Comparison of ENCODE assay signal across 14 cellular contexts in genomic region chr11:1516273-1517067, GRCh38. TPM values are rescaled to one million over a fixed set of nuclear protein-coding genes. Genes with fewer than 3 reads are reported as not detected.
DNase-seq lines count a peak whose midpoint lies in the region; ATAC-seq, FAIRE-seq and TF ChIP-seq lines count a peak whose summit lies in the region.
"Had no signal": no experiment of that assay in that cellular context is flagged by ENCODE, and none has a peak within 500 bp of the region (broad histone marks: within the 10 kb centered on the region; RNA-seq: fewer than 3 reads in every experiment).

No MANE protein-coding gene starts in this region.

- peaks cover 2% of the 10 kb centered on the region for H3K79me2 ChIP-seq in HepG2 (ENCODE audit: insufficient read depth, low read length)

- intact Hi-C loops in right lobe of liver (cut with DNase I) (loop anchor here (5.0 kb wide), 2 partner anchors 309 to 314 kb away; no protein-coding TSS in a partner anchor), HepG2 (cut with micrococcal nuclease; ENCODE audit: unreplicated experiment) (no loop called here), spleen (cut with DNase I; ENCODE audit: low total_unique reads) (loop anchor here (5.0 kb wide), 1 partner anchor 314 kb away; no protein-coding TSS in a partner anchor)

- WGBS in right lobe of liver (ENCODE audit: insufficient coverage, low coverage, low lambda C conversion rate, missing lambda C conversion rate) = 80% methylated on average over 6 of the region's 19 CpGs
- WGBS in HepG2 (ENCODE audit: low lambda C conversion rate) = 71% methylated on average over 19 of the region's 19 CpGs
- WGBS in endodermal cell (ENCODE audit: insufficient coverage in 1 of 2, insufficient read length in 1 of 2), 2 experiments = 86 to 89% methylated on average over 17 to 19 of the region's 19 CpGs
- 79 to 90% (median 83%) methylated on average over 19 of the region's 19 CpGs for WGBS in spleen, 5 donors

- no peak for TF ChIP-seq RAD21 in HepG2 (CRISPR knock-in tag; IDR thresholded peaks at IDR 0.05)

- H3K9ac ChIP-seq in HepG2 (ENCODE audit: insufficient read depth, low read depth, low read length) (no peak overlapping the region), endodermal cell (ENCODE audit: extremely low read depth, low read length, poor library complexity, severe bottlenecking) (no peak overlapping the region)

- no peaks in the 10 kb centered on the region for H3K36me3 Mint-ChIP-seq in endodermal cell (ENCODE audit: low read depth)

- H3K4me3 ChIP-seq in right lobe of liver = no peak overlapping the region
- no peak overlapping the region for H3K4me3 ChIP-seq in HepG2 (replicated peaks in 1 of 3; ENCODE audit: insufficient read depth in 1 of 3, low read depth in 2 of 3, low read length in 3 of 3)
- no peak overlapping the region for H3K4me3 ChIP-seq in endodermal cell (ENCODE audit: low read length)
- no peak overlapping the region for H3K4me3 ChIP-seq in spleen

- H3K27me3 Mint-ChIP-seq in endodermal cell (ENCODE audit: insufficient read depth) = no peaks in the 10 kb centered on the region

- peaks cover 3% of the 10 kb centered on the region for H3K4me1 Mint-ChIP-seq in endodermal cell

- TF ChIP-seq CTCF in right lobe of liver (IDR thresholded peaks at IDR 0.05) = no peak
- TF ChIP-seq CTCF in HepG2 (CRISPR knock-in tag; IDR thresholded peaks at IDR 0.05) = no peak
- no peak for TF ChIP-seq CTCF in endodermal cell (conservative IDR thresholded peaks at IDR 0.05)
- no peak for TF ChIP-seq CTCF in spleen (IDR thresholded peaks at IDR 0.05 in 8 of 11, conservative IDR thresholded peaks at IDR 0.05 in 3 of 11)

- CTCF ChIA-PET in HepG2 (lab: Yijun Ruan, JAX; ENCODE audit: low intra/inter-chr PET ratio, low total read pairs) = interaction anchor here (1.2 to 1.7 kb wide), 3 partner anchors 223 to 401 kb away, joined by 3 to 11 read pairs (median 9); no protein-coding TSS in a partner anchor

- no peak overlapping the region for H3K4me2 ChIP-seq in HepG2 (ENCODE audit: low read depth, low read length)

- DNase-seq in right lobe of liver (peak in 2 of 3 donors; percentile 5 to 34), HepG2 (ENCODE audit: low spot score) (no peak), RPMI7951 (ENCODE audit: low read depth) (peak; percentile 64), endodermal cell (no peak), spleen (peak; percentile 41), NCI-H2171 (lab: John Stamatoyannopoulos, UW) (no peak), NCI-H69 (lab: John Stamatoyannopoulos, UW) (no peak)
- no peak for DNase-seq in activated effector memory CD4-positive, alpha-beta T cell treated with Interleukin-2 at 50 U/mL for 16 hours
- DNase-seq: activated CD4-positive, alpha-beta T cell treated with anti-CD3 and anti-CD28 coated beads for 4 hours; activated effector memory CD4-positive, alpha-beta T cell treated with anti-CD3 and anti-CD28 coated beads, Interleukin-2, amount 50 U/mL, for 16 hours; NCI-H1436 treated with DMSO at 0.1 percent for 48 hours; stimulated activated CD4-positive, alpha-beta T cell treated with anti-CD3 and anti-CD28 coated beads, Interleukin-12 subunit alpha, Interleukin-12 subunit beta, amount 100 ng/mL, for 4 hours; stimulated activated CD8-positive, alpha-beta memory T cell treated with anti-CD3 and anti-CD28 coated beads, Interleukin-4, amount 100 ng/mL, for 48 hours had no signal

- H3K9me3 ChIP-seq in right lobe of liver = no peaks in the 10 kb centered on the region
- no peaks in the 10 kb centered on the region for H3K9me3 ChIP-seq in HepG2 (ENCODE audit: low read length)
- no peaks in the 10 kb centered on the region for H3K9me3 ChIP-seq in endodermal cell (ENCODE audit: control insufficient read depth, low read length)
- no peaks in the 10 kb centered on the region for H3K9me3 ChIP-seq in spleen

- in situ Hi-C loops in HepG2 (cut with HindIII; ENCODE audit: extremely low pct_ligation_motif_present, low pct_unique_long_range_greater_than_20kb) = no loop called here

- no peak for ATAC-seq in right lobe of liver
- no peak for ATAC-seq in HepG2

- peaks cover 51% of the 10 kb centered on the region for H4K20me1 ChIP-seq in HepG2 (ENCODE audit: insufficient read depth, low read length)

- no peaks in the 10 kb centered on the region for H3K9me3 Mint-ChIP-seq in endodermal cell

- no peaks in the 10 kb centered on the region for H3K27me3 ChIP-seq in right lobe of liver
- no peaks in the 10 kb centered on the region for H3K27me3 ChIP-seq in HepG2 (ENCODE audit: control insufficient read depth in 1 of 2, insufficient read depth in 2 of 2, low read length in 2 of 2)
- no peaks in the 10 kb centered on the region for H3K27me3 ChIP-seq in endodermal cell (ENCODE audit: control insufficient read depth, insufficient read depth, low read length, poor library complexity, severe bottlenecking)
- H3K27me3 ChIP-seq in spleen (replicated peaks in 1 of 7) = no peaks in the 10 kb centered on the region

- TF ChIP-seq EP300 in HepG2 (IDR thresholded peaks at IDR 0.05; ENCODE audit: low read depth in 2 of 2, low read length in 2 of 2) = no peak
- no peak for TF ChIP-seq EP300 in HepG2 (CRISPR knock-in tag; IDR thresholded peaks at IDR 0.05; ENCODE audit: borderline replicate concordance)

- no TSS peak for BruUV-seq in HepG2 (replicated peaks; lab: Mats Ljungman, UMichigan)

- H2AFZ ChIP-seq in HepG2 (ENCODE audit: low read length) = no peak overlapping the region

- H3K27ac ChIP-seq in right lobe of liver = no peak overlapping the region
- no peak overlapping the region for H3K27ac ChIP-seq in HepG2 (ENCODE audit: extremely low read length, insufficient read depth, low read length)
- no peak overlapping the region for H3K27ac ChIP-seq in endodermal cell (ENCODE audit: low read depth, low read length)
- H3K27ac ChIP-seq in spleen = no peak overlapping the region

- peaks cover 0 to 7% (median 0%) of the 10 kb centered on the region in 4 donors for H3K4me1 ChIP-seq in right lobe of liver
- H3K4me1 ChIP-seq in HepG2 (ENCODE audit: insufficient read depth, low read length) = no peaks in the 10 kb centered on the region
- no peaks in the 10 kb centered on the region for H3K4me1 ChIP-seq in endodermal cell (ENCODE audit: control insufficient read depth, insufficient read depth, low read length)
- peaks cover 28 to 95% (median 61%) of the 10 kb centered on the region in 6 donors for H3K4me1 ChIP-seq in spleen

- no peak for TF ChIP-seq POLR2A in right lobe of liver (IDR thresholded peaks at IDR 0.05)
- TF ChIP-seq POLR2A in HepG2 (IDR thresholded peaks at IDR 0.05; ENCODE audit: insufficient read depth in 1 of 2, low read depth in 2 of 2, low read length in 2 of 2) = no peak
- TF ChIP-seq POLR2A in spleen (IDR thresholded peaks at IDR 0.05) = no peak

- no peak overlapping the region for H3K4me3 Mint-ChIP-seq in endodermal cell

- POLR2A ChIA-PET in HepG2 (lab: Yijun Ruan, JAX) = no interaction called here

- H3K36me3 ChIP-seq in right lobe of liver (no peaks in the 10 kb centered on the region), HepG2 (replicated peaks in 1 of 2; ENCODE audit: control insufficient read depth in 1 of 2, insufficient read depth in 2 of 2, low read length in 2 of 2) (no peaks in the 10 kb centered on the region), endodermal cell (ENCODE audit: control insufficient read depth, insufficient read depth, low read length) (no peaks in the 10 kb centered on the region), spleen (peaks cover 0 to 20% (median 0%) of the 10 kb centered on the region in 6 donors)

- H3K27ac Mint-ChIP-seq in endodermal cell = peak overlapping the region; percentile 18

- FAIRE-seq in HepG2 (lab: Jason Lieb, UNC) = no peak
- FAIRE-seq: colon had no signal

RNA-seq across cellular contexts. Expression of gene MOB2, which starts 29.9 kb away (rescaled TPM):
- 10 to 100 TPM in 5 of 6 experiments, 1 to 10 TPM in 1; 8.5 to 17.0 (median 14.1) TPM for total RNA-seq in right lobe of liver
- total RNA-seq in HepG2 (2016; rRNA removed; fragmentation: Illumina TruSeq; extraction: Trizol) = 21.8 and 22.3 TPM in 2 replicates
- 10.4 and 12.3 TPM in 2 replicates for total RNA-seq in HepG2 (2016; cell fraction: cytosol; rRNA removed; fragmentation: Illumina TruSeq; extraction: Trizol; ENCODE audit: low read depth)
- 21.2 and 23.8 TPM in 2 replicates for total RNA-seq in HepG2 (2016; cell fraction: insoluble cytoplasmic fraction; rRNA removed; fragmentation: Illumina TruSeq; extraction: Trizol)
- total RNA-seq in HepG2 (2016; cell fraction: membrane; rRNA removed; fragmentation: Illumina TruSeq; extraction: Trizol) = 16.9 and 20.1 TPM in 2 replicates
- total RNA-seq in HepG2 (2016; cell fraction: nucleus; rRNA removed; fragmentation: Illumina TruSeq; extraction: Trizol) = 12.2 and 12.9 TPM in 2 replicates
- polyA plus RNA-seq in HepG2 (2011; rRNA removed) = 27.7 and 37.6 TPM in 2 replicates
- polyA plus RNA-seq in HepG2 (2011; cell fraction: cytosol; rRNA removed) = 24.6 and 33.1 TPM in 2 replicates
- 72.4 and 74.8 TPM in 2 replicates for polyA plus RNA-seq in HepG2 (2011; cell fraction: nucleus; rRNA removed)
- polyA plus RNA-seq in HepG2 (2012) = 15.8 and 25.3 TPM in 2 replicates
- polyA plus RNA-seq in HepG2 (2016; cell fraction: cytosol; fragmentation: Illumina TruSeq; extraction: Trizol; ENCODE audit: low read depth) = 8.6 and 10.0 TPM in 2 replicates
- polyA plus RNA-seq in HepG2 (2016; cell fraction: insoluble cytoplasmic fraction; fragmentation: Illumina TruSeq; extraction: Trizol; ENCODE audit: low read depth) = 23.8 and 24.4 TPM in 2 replicates
- 15.0 and 16.7 TPM in 2 replicates for polyA plus RNA-seq in HepG2 (2016; cell fraction: membrane; fragmentation: Illumina TruSeq; extraction: Trizol; ENCODE audit: low read depth)
- 23.4 and 24.8 TPM in 2 replicates for polyA plus RNA-seq in HepG2 (2016; cell fraction: nucleus; fragmentation: Illumina TruSeq; extraction: Trizol; ENCODE audit: insufficient read depth, low read depth)
- polyA minus RNA-seq in HepG2 (2011; rRNA and poly(A)+ RNA removed; ENCODE audit: low replicate concordance) = 21.3 and 36.0 TPM in 2 replicates
- polyA minus RNA-seq in HepG2 (2011; cell fraction: cytosol; rRNA and poly(A)+ RNA removed) = 7.4 and 16.7 TPM in 2 replicates
- 8.7 and 9.8 TPM in 2 replicates for polyA minus RNA-seq in HepG2 (2011; cell fraction: nucleus; rRNA and poly(A)+ RNA removed)
- total RNA-seq in RPMI7951 (2014; rRNA removed; shearing (Covaris generic)) = 15.1 and 24.3 TPM in 2 replicates
- 10 to 100 TPM; 23.9 to 25.4 TPM for total RNA-seq in endodermal cell
- polyA plus RNA-seq in endodermal cell (2013, experiment 1 of 2) = 15.7 TPM
- polyA plus RNA-seq in endodermal cell (2013, experiment 2 of 2) = 14.4 TPM
- 10 to 100 TPM; 28.1 to 49.8 (median 42.3) TPM for total RNA-seq in spleen
- 10 to 100 TPM; 30.5 to 51.5 (median 32.6) TPM for polyA plus RNA-seq in spleen

RNA-seq across cellular contexts. Expression of gene DUSP8, which starts 55.6 kb away (rescaled TPM):
- 10 to 100 TPM in 2 of 6 experiments, 1 to 10 TPM in 2, under 1 TPM in 2; 0.22 to 13.7 (median 4.4) TPM for total RNA-seq in right lobe of liver
- 0.95 and 1.8 TPM in 2 replicates for total RNA-seq in HepG2 (2016; rRNA removed; fragmentation: Illumina TruSeq; extraction: Trizol)
- total RNA-seq in HepG2 (2016; cell fraction: cytosol; rRNA removed; fragmentation: Illumina TruSeq; extraction: Trizol; ENCODE audit: low read depth) = 0.30 and 0.62 TPM in 2 replicates
- 1.1 and 2.2 TPM in 2 replicates for total RNA-seq in HepG2 (2016; cell fraction: insoluble cytoplasmic fraction; rRNA removed; fragmentation: Illumina TruSeq; extraction: Trizol)
- 1.2 and 1.3 TPM in 2 replicates for total RNA-seq in HepG2 (2016; cell fraction: membrane; rRNA removed; fragmentation: Illumina TruSeq; extraction: Trizol)
- total RNA-seq in HepG2 (2016; cell fraction: nucleus; rRNA removed; fragmentation: Illumina TruSeq; extraction: Trizol) = 1.1 and 1.3 TPM in 2 replicates
- polyA plus RNA-seq in HepG2 (2011; rRNA removed) = 8.0 and 15.4 TPM in 2 replicates
- polyA plus RNA-seq in HepG2 (2011; cell fraction: cytosol; rRNA removed) = 7.3 and 9.2 TPM in 2 replicates
- polyA plus RNA-seq in HepG2 (2011; cell fraction: nucleus; rRNA removed) = 11.7 and 12.2 TPM in 2 replicates
- polyA plus RNA-seq in HepG2 (2012) = 13.2 and 23.6 TPM in 2 replicates
- 0.49 and 1.5 TPM in 2 replicates for polyA plus RNA-seq in HepG2 (2016; cell fraction: cytosol; fragmentation: Illumina TruSeq; extraction: Trizol; ENCODE audit: low read depth)
- polyA plus RNA-seq in HepG2 (2016; cell fraction: insoluble cytoplasmic fraction; fragmentation: Illumina TruSeq; extraction: Trizol; ENCODE audit: low read depth) = 3.4 and 4.9 TPM in 2 replicates
- polyA plus RNA-seq in HepG2 (2016; cell fraction: membrane; fragmentation: Illumina TruSeq; extraction: Trizol; ENCODE audit: low read depth) = 2.0 and 2.8 TPM in 2 replicates
- polyA plus RNA-seq in HepG2 (2016; cell fraction: nucleus; fragmentation: Illumina TruSeq; extraction: Trizol; ENCODE audit: insufficient read depth, low read depth) = 5.9 and 6.8 TPM in 2 replicates
- polyA minus RNA-seq in HepG2 (2011; rRNA and poly(A)+ RNA removed; ENCODE audit: low replicate concordance) = 5.4 and 14.1 TPM in 2 replicates
- 4.0 and 5.3 TPM in 2 replicates for polyA minus RNA-seq in HepG2 (2011; cell fraction: cytosol; rRNA and poly(A)+ RNA removed)
- polyA minus RNA-seq in HepG2 (2011; cell fraction: nucleus; rRNA and poly(A)+ RNA removed) = 0.90 and 3.0 TPM in 2 replicates
- 0.10 and 0.24 TPM in 2 replicates for total RNA-seq in RPMI7951 (2014; rRNA removed; shearing (Covaris generic))
- total RNA-seq in endodermal cell = 1 to 10 TPM; 4.7 to 7.0 TPM
- polyA plus RNA-seq in endodermal cell (2013, experiment 1 of 2) = 13.7 TPM
- 7.4 TPM for polyA plus RNA-seq in endodermal cell (2013, experiment 2 of 2)
- 10 to 100 TPM in 1 of 7 donors, 1 to 10 TPM in 6; 1.4 to 18.4 (median 3.1) TPM for total RNA-seq in spleen
- polyA plus RNA-seq in spleen = 1 to 10 TPM in 1 of 3 donors, under 1 TPM in 2; 0.38 to 3.2 (median 0.87) TPM

Comparison
In these comparisons a context has a peak if more than half of its experiments do, and no peak if none do; other contexts are left out.
1. DNase-seq: peak in right lobe of liver (2 of 3), RPMI7951 (single experiment) and spleen (single experiment); none in HepG2 (single experiment), endodermal cell (single experiment), NCI-H2171 (single experiment), NCI-H69 (single experiment) and activated effector memory CD4-positive, alpha-beta T cell treated with Interleukin-2 at 50 U/mL for 16 hours (single experiment).